ENCODE assay signal across 1 cellular context in the genomic region with DNA sequence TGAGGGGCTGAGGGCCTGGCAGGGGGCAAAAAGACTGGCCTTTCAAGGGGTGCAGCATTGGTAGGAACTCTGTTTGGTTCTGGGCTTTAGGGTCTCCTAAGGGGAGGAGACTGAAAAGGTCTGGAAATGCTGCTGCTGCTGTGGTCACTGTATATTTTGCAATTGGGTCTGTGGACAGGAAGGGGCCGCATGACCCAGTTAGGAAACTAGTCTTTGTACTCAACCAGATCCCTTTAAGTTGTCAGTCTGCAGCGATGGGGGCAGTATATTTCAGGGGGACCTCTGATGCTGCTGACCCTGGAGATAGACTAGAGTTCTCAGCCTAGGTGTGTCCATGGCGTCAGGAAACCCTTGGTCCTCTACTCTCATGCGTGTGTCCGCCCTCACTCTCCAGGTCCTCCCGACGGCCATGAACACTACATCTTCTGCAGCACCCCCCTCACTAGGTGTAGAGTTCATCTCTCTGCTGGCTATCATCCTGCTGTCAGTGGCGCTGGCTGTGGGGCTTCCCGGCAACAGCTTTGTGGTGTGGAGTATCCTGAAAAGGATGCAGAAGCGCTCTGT.
TF ChIP-seq lines count a peak whose summit lies in the region.

No MANE protein-coding gene starts in this region.

TF ChIP-seq in endothelial cell of umbilical vein, 7 proteins besides CTCF, POLR2A, EP300 and RAD21:
- TF ChIP-seq GATA2 (IDR thresholded peaks at IDR 0.05; ENCODE audit: insufficient read depth, insufficient read length, low read depth, low read length) (no peak), POLR2AphosphoS5 (IDR thresholded peaks at IDR 0.05; ENCODE audit: insufficient read depth, low read depth, low read length) (no peak), FOS (IDR thresholded peaks at IDR 0.05; ENCODE audit: borderline replicate concordance, insufficient read depth, low read length) (no peak), JUN (IDR thresholded peaks at IDR 0.05; ENCODE audit: borderline replicate concordance, insufficient read depth, insufficient read length, low read depth) (no peak), MYC (IDR thresholded peaks at IDR 0.05; ENCODE audit: low read depth, low read length) (no peak), EZH2 (IDR thresholded peaks at IDR 0.05; ENCODE audit: borderline replicate concordance, low read depth, low read length, severe bottlenecking) (no peak)
- TF ChIP-seq, protein P1, sequence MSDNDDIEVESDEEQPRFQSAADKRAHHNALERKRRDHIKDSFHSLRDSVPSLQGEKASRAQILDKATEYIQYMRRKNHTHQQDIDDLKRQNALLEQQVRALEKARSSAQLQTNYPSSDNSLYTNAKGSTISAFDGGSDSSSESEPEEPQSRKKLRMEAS (IDR thresholded peaks at IDR 0.05; ENCODE audit: insufficient read depth, insufficient read length) = no peak
